Comparison of ENCODE assay signal across 12 cellular contexts in the genomic region with DNA sequence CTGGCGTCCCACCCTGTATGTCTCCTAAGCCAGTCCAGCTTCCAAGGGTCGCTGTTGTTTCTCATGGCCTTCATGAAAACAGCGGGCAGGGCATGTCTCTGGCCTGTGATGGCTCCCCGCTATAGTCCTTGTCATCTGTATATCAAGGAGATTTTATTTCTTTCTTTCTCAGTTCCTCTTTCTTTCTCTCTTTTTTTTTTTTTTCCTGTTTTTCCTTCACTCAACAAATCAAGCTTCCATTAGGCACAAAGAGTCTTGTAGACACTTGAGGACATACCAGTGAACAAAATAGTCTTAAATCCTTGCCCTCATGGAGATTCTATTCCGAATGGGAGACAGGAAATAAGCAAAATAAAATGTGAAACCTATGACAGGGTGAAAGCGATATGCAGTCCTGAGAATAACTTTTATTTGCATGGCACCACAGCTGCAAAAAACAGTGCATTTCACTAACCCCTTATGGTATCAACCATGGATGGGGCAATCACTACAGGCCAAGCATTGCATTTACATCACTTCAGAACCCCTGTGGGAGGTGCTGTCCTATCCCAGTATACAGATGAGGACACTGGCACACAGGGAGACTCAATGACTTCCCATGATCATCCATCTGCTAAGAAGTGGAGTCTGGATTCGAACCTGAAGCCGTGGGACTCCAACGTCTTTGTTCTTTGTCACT. TPM values are rescaled to one million over a fixed set of nuclear protein-coding genes. Genes with fewer than 3 reads are reported as not detected.
A peak's percentile ranks its signal among the peaks of the same experiment; 100 is the strongest.
DNase-seq lines count a peak whose midpoint lies in the region; ATAC-seq and TF ChIP-seq lines count a peak whose summit lies in the region.
"Had no signal": no experiment of that assay in that cellular context is flagged by ENCODE, and none has a peak within 500 bp of the region (broad histone marks: within the 10 kb centered on the region; RNA-seq: fewer than 3 reads in every experiment).

No MANE protein-coding gene starts in this region.

- H3K4me3 Mint-ChIP-seq in activated naive CD8-positive, alpha-beta T cell treated with anti-CD3 and anti-CD28 coated beads, Interleukin-2, amount 50 U/mL, for 24 hours: no peak overlapping the region
- H3K4me3 Mint-ChIP-seq in activated CD8-positive, alpha-beta T cell treated with anti-CD3 and anti-CD28 coated beads for 36 hours: no peak overlapping the region
- H3K4me3 Mint-ChIP-seq: activated CD4-positive, alpha-beta T cell treated with anti-CD3 and anti-CD28 coated beads, Interleukin-2, amount 10 ng/mL, durations not matched to agents 24 days and 14 days; activated naive CD4-positive, alpha-beta T cell treated with anti-CD3 and anti-CD28 coated beads for 36 hours had no signal

- no peaks in the 10 kb centered on the region for H3K4me1 ChIP-seq in effector memory CD4-positive, alpha-beta T cell (ENCODE audit: control insufficient read depth, insufficient read depth, low read length, poor library complexity, severe bottlenecking)

- H3K9me3 ChIP-seq in effector memory CD4-positive, alpha-beta T cell (ENCODE audit: control insufficient read depth, low read length): no peaks in the 10 kb centered on the region

- intact Hi-C loops in activated CD8-positive, alpha-beta T cell treated with anti-CD3 and anti-CD28 coated beads for 36 hours (cut with micrococcal nuclease): no loop called here

- CTCF ChIA-PET in activated CD8-positive, alpha-beta T cell treated with anti-CD3 and anti-CD28 coated beads for 36 hours (lab: Charles Lee): interaction anchor here (1.4 to 5.6 kb wide), 3 partner anchors 10 to 104 kb away, joined by 4 to 50 read pairs (median 8); no protein-coding TSS in a partner anchor

- no peak overlapping the region for H3K27ac ChIP-seq in effector memory CD4-positive, alpha-beta T cell (ENCODE audit: insufficient read depth, low read length, poor library complexity, severe bottlenecking)
- H3K27ac ChIP-seq: parathyroid adenoma had no signal

- DNase-seq in GM10266 (ENCODE audit: extremely low spot score) (peak; percentile 51), NCI-H1694 (lab: John Stamatoyannopoulos, UW) (no peak), NCI-H526 (lab: John Stamatoyannopoulos, UW) (no peak)
- DNase-seq in activated naive CD8-positive, alpha-beta T cell treated with anti-CD3 and anti-CD28 coated beads, Interleukin-2, amount 50 U/mL, for 24 hours: no peak
- DNase-seq in activated CD8-positive, alpha-beta T cell treated with anti-CD3 and anti-CD28 coated beads for 36 hours: no peak
- no peak for DNase-seq in effector memory CD4-positive, alpha-beta T cell
- DNase-seq: activated CD4-positive, alpha-beta T cell treated with anti-CD3 and anti-CD28 coated beads, Interleukin-2, amount 10 ng/mL, durations not matched to agents 24 days and 14 days; activated naive CD4-positive, alpha-beta T cell treated with anti-CD3 and anti-CD28 coated beads for 36 hours; SIG-M5 had no signal

- H3K36me3 ChIP-seq in effector memory CD4-positive, alpha-beta T cell (ENCODE audit: control insufficient read depth, insufficient read depth, low read length): no peaks in the 10 kb centered on the region

- peak; percentile 28 for ATAC-seq in GM19452 (IDR thresholded peaks at IDR 0.05; ENCODE audit: unreplicated experiment)
- peak; percentile 32 for ATAC-seq in HG03095 (IDR thresholded peaks at IDR 0.05; ENCODE audit: unreplicated experiment)
- no peak for ATAC-seq in activated naive CD8-positive, alpha-beta T cell treated with anti-CD3 and anti-CD28 coated beads, Interleukin-2, amount 50 U/mL, for 24 hours
- ATAC-seq in activated CD8-positive, alpha-beta T cell treated with anti-CD3 and anti-CD28 coated beads for 36 hours: no peak

- no peaks in the 10 kb centered on the region for H3K9me3 Mint-ChIP-seq in activated naive CD8-positive, alpha-beta T cell treated with anti-CD3 and anti-CD28 coated beads, Interleukin-2, amount 50 U/mL, for 24 hours
- H3K9me3 Mint-ChIP-seq in activated CD8-positive, alpha-beta T cell treated with anti-CD3 and anti-CD28 coated beads for 36 hours: no peaks in the 10 kb centered on the region
- H3K9me3 Mint-ChIP-seq: activated CD4-positive, alpha-beta T cell treated with anti-CD3 and anti-CD28 coated beads, Interleukin-2, amount 10 ng/mL, durations not matched to agents 24 days and 14 days; activated naive CD4-positive, alpha-beta T cell treated with anti-CD3 and anti-CD28 coated beads for 36 hours had no signal

- peak overlapping the region; percentile 15 for H3K27ac Mint-ChIP-seq in activated naive CD8-positive, alpha-beta T cell treated with anti-CD3 and anti-CD28 coated beads, Interleukin-2, amount 50 U/mL, for 24 hours
- no peak overlapping the region for H3K27ac Mint-ChIP-seq in activated CD8-positive, alpha-beta T cell treated with anti-CD3 and anti-CD28 coated beads for 36 hours
- H3K27ac Mint-ChIP-seq: activated CD4-positive, alpha-beta T cell treated with anti-CD3 and anti-CD28 coated beads, Interleukin-2, amount 10 ng/mL, durations not matched to agents 24 days and 14 days had no signal

- H3K36me3 Mint-ChIP-seq in activated naive CD8-positive, alpha-beta T cell treated with anti-CD3 and anti-CD28 coated beads, Interleukin-2, amount 50 U/mL, for 24 hours (ENCODE audit: low read depth): no peaks in the 10 kb centered on the region
- H3K36me3 Mint-ChIP-seq in activated CD8-positive, alpha-beta T cell treated with anti-CD3 and anti-CD28 coated beads for 36 hours (ENCODE audit: low read depth): no peaks in the 10 kb centered on the region

- H3K4me1 Mint-ChIP-seq in activated naive CD8-positive, alpha-beta T cell treated with anti-CD3 and anti-CD28 coated beads, Interleukin-2, amount 50 U/mL, for 24 hours: peaks cover 57% of the 10 kb centered on the region
- H3K4me1 Mint-ChIP-seq in activated CD8-positive, alpha-beta T cell treated with anti-CD3 and anti-CD28 coated beads for 36 hours (ENCODE audit: low read depth): peaks cover 48% of the 10 kb centered on the region

- no peak overlapping the region for H3K4me3 ChIP-seq in effector memory CD4-positive, alpha-beta T cell (ENCODE audit: insufficient read depth, low read depth, low read length, poor library complexity, severe bottlenecking)

- no peak for TF ChIP-seq CTCF in GM10266 (IDR thresholded peaks at IDR 0.05; ENCODE audit: control insufficient read depth, insufficient read depth, low read depth, missing control alignments)
- TF ChIP-seq CTCF in activated CD8-positive, alpha-beta T cell treated with anti-CD3 and anti-CD28 coated beads for 36 hours (IDR thresholded peaks at IDR 0.05): no peak

- H3K27me3 Mint-ChIP-seq in activated naive CD8-positive, alpha-beta T cell treated with anti-CD3 and anti-CD28 coated beads, Interleukin-2, amount 50 U/mL, for 24 hours: no peaks in the 10 kb centered on the region
- no peaks in the 10 kb centered on the region for H3K27me3 Mint-ChIP-seq in activated CD8-positive, alpha-beta T cell treated with anti-CD3 and anti-CD28 coated beads for 36 hours
- H3K27me3 Mint-ChIP-seq: activated CD4-positive, alpha-beta T cell treated with anti-CD3 and anti-CD28 coated beads, Interleukin-2, amount 10 ng/mL, durations not matched to agents 24 days and 14 days had no signal

- H3K27me3 ChIP-seq in effector memory CD4-positive, alpha-beta T cell (replicated peaks; ENCODE audit: control insufficient read depth, insufficient read depth, low read length, poor library complexity, severe bottlenecking): no peaks in the 10 kb centered on the region

- POLR2A ChIA-PET in activated CD8-positive, alpha-beta T cell treated with anti-CD3 and anti-CD28 coated beads for 36 hours (lab: Charles Lee): no interaction called here

RNA-seq across cellular contexts. Expression of a gene that starts 50.7 kb away (rescaled TPM):
- 10 to 100 TPM; 40.1 to 44.6 TPM for total RNA-seq in activated CD8-positive, alpha-beta T cell treated with anti-CD3 and anti-CD28 coated beads for 36 hours

Comparison
In these comparisons a context has a peak if more than half of its experiments do, and no peak if none do; other contexts are left out.
1. ATAC-seq: peak in GM19452 (single experiment) and HG03095 (single experiment); none in activated naive CD8-positive, alpha-beta T cell treated with anti-CD3 and anti-CD28 coated beads, Interleukin-2, amount 50 U/mL, for 24 hours (single experiment) and activated CD8-positive, alpha-beta T cell treated with anti-CD3 and anti-CD28 coated beads for 36 hours (single experiment).